In the genomic region with DNA sequence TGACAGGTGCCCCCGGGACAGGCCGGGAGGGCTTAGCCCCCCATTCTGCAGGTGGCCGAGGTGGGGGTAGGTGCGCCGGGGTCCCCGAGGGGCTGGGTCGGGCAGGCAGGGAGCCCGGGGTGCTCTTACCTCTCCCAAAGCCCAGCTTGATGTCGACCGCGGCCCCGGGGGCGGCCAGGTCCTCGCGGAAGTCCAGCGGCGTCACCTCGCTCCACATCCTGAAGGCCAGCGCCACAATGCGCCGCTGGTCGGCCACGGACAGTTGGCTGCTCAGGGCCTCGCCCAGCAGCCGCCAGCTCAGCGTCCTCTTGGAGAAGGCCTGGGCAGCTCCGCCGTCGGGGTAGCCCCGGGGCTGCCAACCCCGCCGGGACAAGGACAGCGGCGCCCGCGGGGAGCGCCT, we compare ENCODE assay signal across 16 cellular contexts. TPM values are rescaled to one million over a fixed set of nuclear protein-coding genes. Genes with fewer than 3 reads are reported as not detected.
"Had no signal": no experiment of that assay in that cellular context is flagged by ENCODE, and none has a peak within 500 bp of the region (broad histone marks: within the 10 kb centered on the region; RNA-seq: fewer than 3 reads in every experiment).

No MANE protein-coding gene starts in this region.

- H3K4me1 ChIP-seq: left lung, prostate gland had no signal

- H3K27ac ChIP-seq: dorsolateral prefrontal cortex, gastroesophageal sphincter, hepatocyte, left lung, prostate gland, tibial nerve had no signal

- H3K4me3 ChIP-seq: hepatocyte, prostate gland had no signal

- H3K27me3 ChIP-seq: gastroesophageal sphincter, hepatocyte had no signal

- H3K9me3 ChIP-seq: gastroesophageal sphincter, left lung, prostate gland, tibial nerve had no signal

- DNase-seq: activated CD4-positive, CD25-positive, alpha-beta regulatory T cell treated with anti-CD3 and anti-CD28 coated beads, Interleukin-2, amount 50 U/mL, for 72 hours; activated naive CD4-positive, alpha-beta T cell treated with anti-CD3 and anti-CD28 coated beads for 36 hours; dorsolateral prefrontal cortex; erythroblast; islet precursor cell; mesenchymal stem cell; nucleus accumbens; stimulated activated CD4-positive, alpha-beta T cell treated with anti-CD3 and anti-CD28 coated beads, Interleukin-1b, Interleukin-23, amount 100 ng/mL, for 48 hours had no signal

- H3K36me3 ChIP-seq: gastroesophageal sphincter, left lung, prostate gland had no signal

RNA-seq across cellular contexts. Expression of a gene that starts 1.9 kb away (rescaled TPM):
- total RNA-seq: activated CD8-positive, alpha-beta memory T cell treated with anti-CD3 and anti-CD28 coated beads for 36 hours; activated naive CD4-positive, alpha-beta T cell treated with anti-CD3 and anti-CD28 coated beads for 36 hours; activated T-helper 17 cell treated with anti-CD3 and anti-CD28 coated beads, Interleukin-2, amount 50 U/mL, for 72 hours; astrocyte; hepatocyte; prostate gland had no signal
